ENCODE assay signal across 1 cellular context in genomic region chr5:132489051-132489770, GRCh38.
TF ChIP-seq lines count a peak whose summit lies in the region.

No MANE protein-coding gene starts in this region.

TF ChIP-seq in SK-N-SH, 30 proteins besides CTCF, POLR2A, EP300 and RAD21 (continued from another document):
- TF ChIP-seq REST (IDR thresholded peaks at IDR 0.05; ENCODE audit: low read depth, low read length) (no peak), POLR2AphosphoS5 (IDR thresholded peaks at IDR 0.05; ENCODE audit: low read depth, low read length) (no peak), SIN3A (IDR thresholded peaks at IDR 0.05; ENCODE audit: borderline replicate concordance, low read depth, low read length) (no peak), USF2 (IDR thresholded peaks at IDR 0.05; ENCODE audit: borderline replicate concordance, low read depth, low read length) (no peak), TEAD4 (IDR thresholded peaks at IDR 0.05; ENCODE audit: borderline replicate concordance, insufficient read depth) (no peak), ELF1 (IDR thresholded peaks at IDR 0.05) (no peak), RCOR1 (IDR thresholded peaks at IDR 0.05; ENCODE audit: low read length) (no peak), CHD2 (IDR thresholded peaks at IDR 0.05; ENCODE audit: low read length, partially characterized antibody) (no peak), TAF1 (IDR thresholded peaks at IDR 0.05; ENCODE audit: borderline replicate concordance, low read depth, low read length) (no peak), MXI1 (IDR thresholded peaks at IDR 0.05; ENCODE audit: low read depth, low read length) (no peak), NRF1 (IDR thresholded peaks at IDR 0.05; ENCODE audit: low read depth, low read length) (no peak), YY1 (IDR thresholded peaks at IDR 0.05; ENCODE audit: low read depth) (no peak), TCF12 (IDR thresholded peaks at IDR 0.05) (no peak), NFIC (IDR thresholded peaks at IDR 0.05; ENCODE audit: borderline replicate concordance) (no peak)
